ENCODE assay signal across 8 cellular contexts in genomic region chr19:11924886-11925583, GRCh38. TPM values are rescaled to one million over a fixed set of nuclear protein-coding genes. Genes with fewer than 3 reads are reported as not detected.
DNase-seq lines count a peak whose midpoint lies in the region; ATAC-seq, FAIRE-seq and TF ChIP-seq lines count a peak whose summit lies in the region.

Gene ZNF700, plus strand, starts transcription at chr19:11925107. Its CDS starts 104 bp downstream, at chr19:11925211.

- peak; percentile 60 for TF ChIP-seq POLR2A in H54 (IDR thresholded peaks at IDR 0.05; ENCODE audit: low read depth, low read length)

- peak within 1 kb of the TSS; percentile 86 for H3K27ac ChIP-seq in RWPE2 (ENCODE audit: poor library complexity, severe bottlenecking)

- intact Hi-C loops in activated T-helper 2 cell treated with anti-CD3 and anti-CD28 coated beads, Interferon-gamma antibody, Interleukin-2, Interleukin-4, amounts not matched to agents 10 μg/mL and 5 μg/mL and 100 μg/mL, durations not matched to agents 14 hours and 24 hours and 36 hours (cut with micrococcal nuclease): loop anchor here (1.0 to 5.0 kb wide), 5 partner anchors 40 to 237 kb away; partner anchors contain the start of genes ZNF136 and ZNF763

- DNase-seq in ELF-1 (ENCODE audit: low read depth, low spot score) (peak; percentile 97), H54 (ENCODE audit: insufficient read length, low spot score) (peak; percentile 82), LoVo (ENCODE audit: low spot score) (peak; percentile 92), RWPE2 (ENCODE audit: low spot score) (peak; percentile 91), fibroblast of mammary gland (ENCODE audit: low read depth) (peak; percentile 81)
- peak; percentile 91 for DNase-seq in activated T-helper 2 cell treated with anti-CD3 and anti-CD28 coated beads, Interferon-gamma antibody, Interleukin-2, Interleukin-4, amounts not matched to agents 10 μg/mL and 5 μg/mL and 100 μg/mL, durations not matched to agents 14 hours and 24 hours and 36 hours (ENCODE audit: low spot score)
- peak; percentile 78 to 96 (median 90) for DNase-seq in naive thymus-derived CD8-positive, alpha-beta T cell
- peak; percentile 95 for DNase-seq in stimulated activated naive B cell treated with anti-CD40 and anti-IgM and Interleukin-4, amounts not matched to agents 10 μg/mL and 1 μg/mL and 100 μg/mL, for 72 hours

- peaks cover 30% of the 10 kb centered on the region for H3K36me3 ChIP-seq in RWPE2 (ENCODE audit: low read depth)

- TF ChIP-seq CTCF in RWPE2 (IDR thresholded peaks at IDR 0.05; ENCODE audit: poor library complexity, severe bottlenecking): no peak
- TF ChIP-seq CTCF in fibroblast of mammary gland (conservative IDR thresholded peaks at IDR 0.05; ENCODE audit: control insufficient read depth, insufficient read depth, low read depth, low read length): no peak

- H3K27me3 ChIP-seq in RWPE2 (ENCODE audit: insufficient read depth, poor library complexity, severe bottlenecking): no peaks in the 10 kb centered on the region

- FAIRE-seq in H54 (lab: Jason Lieb, UNC): peak; percentile 73

- peaks cover 28% of the 10 kb centered on the region for H3K9me3 Mint-ChIP-seq in activated T-helper 2 cell treated with anti-CD3 and anti-CD28 coated beads, Interferon-gamma antibody, Interleukin-2, Interleukin-4, amounts not matched to agents 10 μg/mL and 5 μg/mL and 100 μg/mL, durations not matched to agents 14 hours and 24 hours and 36 hours
- H3K9me3 Mint-ChIP-seq in naive thymus-derived CD8-positive, alpha-beta T cell: no peaks in the 10 kb centered on the region
- H3K9me3 Mint-ChIP-seq in stimulated activated naive B cell treated with anti-CD40 and anti-IgM and Interleukin-4, amounts not matched to agents 10 μg/mL and 1 μg/mL and 100 μg/mL, for 72 hours: no peaks in the 10 kb centered on the region

- H3K9me3 ChIP-seq in RWPE2 (ENCODE audit: severe bottlenecking): peaks cover 2% of the 10 kb centered on the region

- H3K4me1 Mint-ChIP-seq in activated T-helper 2 cell treated with anti-CD3 and anti-CD28 coated beads, Interferon-gamma antibody, Interleukin-2, Interleukin-4, amounts not matched to agents 10 μg/mL and 5 μg/mL and 100 μg/mL, durations not matched to agents 14 hours and 24 hours and 36 hours (ENCODE audit: low read depth): peaks cover 23% of the 10 kb centered on the region
- peaks cover 28 to 50% (median 44%) of the 10 kb centered on the region in 4 donors for H3K4me1 Mint-ChIP-seq in naive thymus-derived CD8-positive, alpha-beta T cell
- peaks cover 30 to 48% of the 10 kb centered on the region in 2 donors for H3K4me1 Mint-ChIP-seq in stimulated activated naive B cell treated with anti-CD40 and anti-IgM and Interleukin-4, amounts not matched to agents 10 μg/mL and 1 μg/mL and 100 μg/mL, for 72 hours

- H3K27me3 Mint-ChIP-seq in activated T-helper 2 cell treated with anti-CD3 and anti-CD28 coated beads, Interferon-gamma antibody, Interleukin-2, Interleukin-4, amounts not matched to agents 10 μg/mL and 5 μg/mL and 100 μg/mL, durations not matched to agents 14 hours and 24 hours and 36 hours (ENCODE audit: low read depth): peaks cover 2% of the 10 kb centered on the region
- no peaks in the 10 kb centered on the region for H3K27me3 Mint-ChIP-seq in naive thymus-derived CD8-positive, alpha-beta T cell
- peaks cover 0 to 3% of the 10 kb centered on the region in 2 donors for H3K27me3 Mint-ChIP-seq in stimulated activated naive B cell treated with anti-CD40 and anti-IgM and Interleukin-4, amounts not matched to agents 10 μg/mL and 1 μg/mL and 100 μg/mL, for 72 hours

- H3K36me3 Mint-ChIP-seq in activated T-helper 2 cell treated with anti-CD3 and anti-CD28 coated beads, Interferon-gamma antibody, Interleukin-2, Interleukin-4, amounts not matched to agents 10 μg/mL and 5 μg/mL and 100 μg/mL, durations not matched to agents 14 hours and 24 hours and 36 hours (ENCODE audit: low read depth): peaks cover 42% of the 10 kb centered on the region
- peaks cover 0 to 14% (median 9%) of the 10 kb centered on the region in 3 donors for H3K36me3 Mint-ChIP-seq in naive thymus-derived CD8-positive, alpha-beta T cell
- peaks cover 5 to 19% of the 10 kb centered on the region in 2 donors for H3K36me3 Mint-ChIP-seq in stimulated activated naive B cell treated with anti-CD40 and anti-IgM and Interleukin-4, amounts not matched to agents 10 μg/mL and 1 μg/mL and 100 μg/mL, for 72 hours

- peaks cover 3% of the 10 kb centered on the region for H3K4me1 ChIP-seq in RWPE2 (ENCODE audit: insufficient read depth, poor library complexity, severe bottlenecking)

- ATAC-seq in RWPE2 (ENCODE audit: low read depth): peak; percentile 96
- ATAC-seq in naive thymus-derived CD8-positive, alpha-beta T cell: peak; percentile 85 to 88
- ATAC-seq in stimulated activated naive B cell treated with anti-CD40 and anti-IgM and Interleukin-4, amounts not matched to agents 10 μg/mL and 1 μg/mL and 100 μg/mL, for 72 hours (replicated peaks): peak; percentile 88 to 92

- peak within 1 kb of the TSS; percentile 92 for H3K4me3 ChIP-seq in RWPE2 (ENCODE audit: severe bottlenecking)
- peak within 1 kb of the TSS; percentile 88 for H3K4me3 ChIP-seq in fibroblast of mammary gland (ENCODE audit: control insufficient read depth, low read depth, low read length)

- POLR2A ChIA-PET in naive thymus-derived CD8-positive, alpha-beta T cell (lab: Charles Lee): interaction anchor here (0.6 to 4.0 kb wide), 12 partner anchors 19 to 408 kb away, joined by 3 to 102 read pairs (median 7); partner anchors contain the start of genes ZNF136, ZNF20, ZNF491 and ZNF563

- peak within 1 kb of the TSS; percentile 95 for H3K4me3 Mint-ChIP-seq in activated T-helper 2 cell treated with anti-CD3 and anti-CD28 coated beads, Interferon-gamma antibody, Interleukin-2, Interleukin-4, amounts not matched to agents 10 μg/mL and 5 μg/mL and 100 μg/mL, durations not matched to agents 14 hours and 24 hours and 36 hours (ENCODE audit: low read depth)
- H3K4me3 Mint-ChIP-seq in naive thymus-derived CD8-positive, alpha-beta T cell: peak within 1 kb of the TSS; percentile 90 to 100 (median 98)
- peak within 1 kb of the TSS; percentile 89 to 95 for H3K4me3 Mint-ChIP-seq in stimulated activated naive B cell treated with anti-CD40 and anti-IgM and Interleukin-4, amounts not matched to agents 10 μg/mL and 1 μg/mL and 100 μg/mL, for 72 hours

- H3K27ac Mint-ChIP-seq in activated T-helper 2 cell treated with anti-CD3 and anti-CD28 coated beads, Interferon-gamma antibody, Interleukin-2, Interleukin-4, amounts not matched to agents 10 μg/mL and 5 μg/mL and 100 μg/mL, durations not matched to agents 14 hours and 24 hours and 36 hours: peak within 1 kb of the TSS; percentile 98
- H3K27ac Mint-ChIP-seq in naive thymus-derived CD8-positive, alpha-beta T cell: peak within 1 kb of the TSS; percentile 93 to 99 (median 98)
- peak within 1 kb of the TSS; percentile 100 for H3K27ac Mint-ChIP-seq in stimulated activated naive B cell treated with anti-CD40 and anti-IgM and Interleukin-4, amounts not matched to agents 10 μg/mL and 1 μg/mL and 100 μg/mL, for 72 hours

RNA-seq across cellular contexts. Expression of gene ZNF700, which starts in this region (rescaled TPM):
- total RNA-seq in activated T-helper 2 cell treated with anti-CD3 and anti-CD28 coated beads, Interferon-gamma antibody, Interleukin-2, Interleukin-4, amounts not matched to agents 10 μg/mL and 5 μg/mL and 100 μg/mL, durations not matched to agents 14 hours and 24 hours and 36 hours: 14.5 and 14.6 TPM in 2 replicates
- total RNA-seq in naive thymus-derived CD8-positive, alpha-beta T cell: 10 to 100 TPM; 22.4 to 24.0 TPM
- polyA plus RNA-seq in naive thymus-derived CD8-positive, alpha-beta T cell: 1 to 10 TPM; 1.1 to 2.9 (median 1.2) TPM

Comparison
In these comparisons a context has a peak if more than half of its experiments do, and no peak if none do; other contexts are left out.
1. Peak in every context shown above with its lines: DNase-seq, ATAC-seq, H3K4me3 ChIP-seq and H3K27ac ChIP-seq.